Comparison of ENCODE assay signal across 8 cellular contexts in the genomic region with DNA sequence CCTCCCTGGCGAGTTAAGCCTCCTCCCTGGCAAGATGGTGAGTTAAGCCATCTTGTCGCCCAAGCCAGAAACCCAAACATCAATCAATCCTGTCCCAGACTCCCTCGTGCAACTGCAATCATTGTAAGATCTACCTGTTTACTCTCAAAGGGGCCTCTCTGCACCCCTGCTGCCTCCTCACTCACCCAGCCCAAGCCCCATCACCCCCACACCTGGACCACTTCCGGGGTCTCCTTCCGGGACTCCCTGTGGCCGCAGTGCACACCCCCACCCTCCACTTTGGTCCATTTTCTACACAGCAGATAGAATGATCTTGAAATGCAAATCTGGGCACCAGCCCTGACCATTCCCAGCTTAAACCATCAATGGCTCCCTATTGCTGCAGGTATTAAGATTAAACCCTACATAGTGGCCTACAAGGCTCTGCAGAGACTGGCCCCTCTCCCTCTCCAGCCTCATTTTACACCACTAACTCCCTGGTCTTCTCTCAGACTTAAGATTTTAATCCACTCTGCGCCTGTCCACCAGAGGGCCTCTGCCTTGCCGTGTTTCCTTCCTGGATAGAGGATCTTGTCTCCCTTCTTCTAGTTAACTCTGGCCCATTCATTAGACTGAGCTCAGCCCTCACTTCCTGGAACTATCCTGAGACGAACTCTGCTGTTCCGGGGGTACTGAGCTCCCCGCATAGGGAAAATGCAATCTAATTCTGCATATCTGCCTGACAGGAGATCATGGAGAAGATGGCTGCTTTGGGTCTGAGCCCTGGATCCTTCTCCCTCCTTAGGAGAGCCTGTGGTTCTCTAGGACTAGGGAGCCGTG. TPM values are rescaled to one million over a fixed set of nuclear protein-coding genes. Genes with fewer than 3 reads are reported as not detected.
DNase-seq lines count a peak whose midpoint lies in the region; ATAC-seq and TF ChIP-seq lines count a peak whose summit lies in the region.

No MANE protein-coding gene starts in this region.

- H3F3A ChIP-seq in neural progenitor cell (ENCODE audit: low read depth): no peaks in the 10 kb centered on the region

- no peaks in the 10 kb centered on the region for H3K9me3 ChIP-seq in OCI-LY3 (ENCODE audit: insufficient read depth, low read length)
- H3K9me3 ChIP-seq in neural progenitor cell (ENCODE audit: low read depth): no peaks in the 10 kb centered on the region

- DNase-seq in Right ventricle myocardium superior (no peak), cardiac septum (ENCODE audit: low spot score) (no peak), neural progenitor cell (ENCODE audit: low spot score) (peak; percentile 54)

- H3K4me2 ChIP-seq in OCI-LY3 (ENCODE audit: low read length): no peak overlapping the region
- no peak overlapping the region for H3K4me2 ChIP-seq in neural progenitor cell

- H3K4me1 ChIP-seq in OCI-LY3 (ENCODE audit: low read length) (no peaks in the 10 kb centered on the region), neural progenitor cell (no peaks in the 10 kb centered on the region)

- H3K27me3 Mint-ChIP-seq in neural progenitor cell (ENCODE audit: insufficient read depth, low read depth): peaks cover 6% of the 10 kb centered on the region

- peaks cover 15% of the 10 kb centered on the region for H3K4me1 Mint-ChIP-seq in neural progenitor cell

- H3K36me3 ChIP-seq in OCI-LY3 (replicated peaks; ENCODE audit: low read depth, low read length): no peaks in the 10 kb centered on the region
- H3K36me3 ChIP-seq in neural progenitor cell: no peaks in the 10 kb centered on the region

- peak; percentile 46 for TF ChIP-seq CTCF in OCI-LY3 (IDR thresholded peaks at IDR 0.05; ENCODE audit: low read depth, low read length)
- peak; percentile 68 for TF ChIP-seq CTCF in neural progenitor cell (IDR thresholded peaks at IDR 0.05)

- H3K27ac ChIP-seq in OCI-LY3 (ENCODE audit: low read length) (no peak overlapping the region), neural progenitor cell (no peak overlapping the region)

- ATAC-seq in Right ventricle myocardium superior (ENCODE audit: poor library complexity) (peak; percentile 74), esophagus mucosa (peak; percentile 52), GM19463 (IDR thresholded peaks at IDR 0.05; ENCODE audit: unreplicated experiment) (no peak), GM18870 (IDR thresholded peaks at IDR 0.05; ENCODE audit: unreplicated experiment) (no peak), GM21786 (IDR thresholded peaks at IDR 0.05; ENCODE audit: unreplicated experiment) (no peak)

- H3K9me3 Mint-ChIP-seq in neural progenitor cell: no peaks in the 10 kb centered on the region

- H4K20me1 ChIP-seq in OCI-LY3 (ENCODE audit: insufficient read depth, low read length): no peaks in the 10 kb centered on the region
- no peaks in the 10 kb centered on the region for H4K20me1 ChIP-seq in neural progenitor cell (ENCODE audit: low read depth)

- H3K9ac ChIP-seq in OCI-LY3 (ENCODE audit: low read length): no peak overlapping the region
- no peak overlapping the region for H3K9ac ChIP-seq in neural progenitor cell

- H3K27ac Mint-ChIP-seq in neural progenitor cell: peak overlapping the region; percentile 1

- no peaks in the 10 kb centered on the region for H3K36me3 Mint-ChIP-seq in neural progenitor cell

- H3K27me3 ChIP-seq in OCI-LY3 (ENCODE audit: low read depth, low read length) (no peaks in the 10 kb centered on the region), neural progenitor cell (no peaks in the 10 kb centered on the region)

- H3K79me2 ChIP-seq in OCI-LY3 (ENCODE audit: low read length) (no peaks in the 10 kb centered on the region), neural progenitor cell (ENCODE audit: low read depth) (no peaks in the 10 kb centered on the region)

- H3K4me3 Mint-ChIP-seq in neural progenitor cell: no peak overlapping the region

- intact Hi-C loops in Right ventricle myocardium superior (cut with DNase I) (no loop called here), cardiac septum (cut with DNase I) (no loop called here)

- H3K4me3 ChIP-seq in OCI-LY3 (ENCODE audit: low read length) (no peak overlapping the region), neural progenitor cell (no peak overlapping the region)

- peak overlapping the region; percentile 52; the same call in 1 of the 2 replicates for H2AFZ ChIP-seq in OCI-LY3 (ENCODE audit: low read depth, low read length)
- peak overlapping the region; percentile 85 for H2AFZ ChIP-seq in neural progenitor cell (replicated peaks)

RNA-seq across cellular contexts. Expression of gene SLC6A1, which starts 41.9 kb away (rescaled TPM):
- total RNA-seq in Right ventricle myocardium superior (0.73 TPM), cardiac septum (2.1 TPM), esophagus mucosa (6.3 TPM), neural progenitor cell (ENCODE audit: low replicate concordance) (0.52 and 0.77 TPM in 2 replicates)

Comparison
In these comparisons a context has a peak if more than half of its experiments do, and no peak if none do; other contexts are left out.
1. ATAC-seq: peak in Right ventricle myocardium superior (single experiment) and esophagus mucosa (single experiment); none in GM19463 (single experiment), GM18870 (single experiment) and GM21786 (single experiment).